Comparison of ENCODE assay signal across 13 cellular contexts in genomic region chr20:25220810-25221591, GRCh38. TPM values are rescaled to one million over a fixed set of nuclear protein-coding genes. Genes with fewer than 3 reads are reported as not detected.
DNase-seq lines count a peak whose midpoint lies in the region; ATAC-seq and TF ChIP-seq lines count a peak whose summit lies in the region.
"Had no signal": no experiment of that assay in that cellular context is flagged by ENCODE, and none has a peak within 500 bp of the region (broad histone marks: within the 10 kb centered on the region; RNA-seq: fewer than 3 reads in every experiment).

No MANE protein-coding gene starts in this region.

- peaks cover 16% of the 10 kb centered on the region for H3K79me2 ChIP-seq in PC-9 (ENCODE audit: low read depth)

- peak; percentile 18 to 79 (median 58) for ATAC-seq in heart right ventricle
- no peak for ATAC-seq in stimulated activated effector memory CD8-positive, alpha-beta T cell treated with anti-CD3 and anti-CD28 coated beads, Interleukin-12 subunit alpha, Interleukin-12 subunit beta, amount 100 ng/mL, for 72 hours

- H3K4me1 ChIP-seq in PC-9 (replicated peaks; ENCODE audit: insufficient read depth), result peaks cover 37% of the 10 kb centered on the region
- H3K4me1 ChIP-seq in heart right ventricle, result peaks cover 16 to 83% (median 56%) of the 10 kb centered on the region in 9 donors
- H3K4me1 ChIP-seq: upper lobe of left lung had no signal

- CTCF ChIA-PET in PC-9 (lab: Charles Lee), result interaction anchor here (2.0 kb wide), 1 partner anchor 34 kb away, joined by 7 read pairs; no protein-coding TSS in a partner anchor
- CTCF ChIA-PET in activated CD4-positive, alpha-beta T cell treated with anti-CD3 and anti-CD28 coated beads, Interleukin-2, amount 10 ng/mL, durations not matched to agents 7 days and 5 days (lab: Charles Lee), result interaction anchor here (1.1 to 1.3 kb wide), 2 partner anchors 13 to 39 kb away, joined by 3 read pairs; no protein-coding TSS in a partner anchor

- 0 out of 2 replicates have a peak, but pooled peaks cover 4% of the 10 kb centered on the region for H3K36me3 ChIP-seq in PC-9 (ENCODE audit: low read depth)
- H3K36me3 ChIP-seq in heart right ventricle, result peaks cover 0 to 87% (median 28%) of the 10 kb centered on the region in 9 donors

- TF ChIP-seq CTCF in PC-9 (conservative IDR thresholded peaks at IDR 0.05) (no peak), heart right ventricle (IDR thresholded peaks at IDR 0.05) (no peak), mesothelial cell of epicardium (IDR thresholded peaks at IDR 0.05; ENCODE audit: unreplicated experiment) (no peak)

- intact Hi-C loops in PC-9 (cut with micrococcal nuclease; ENCODE audit: unreplicated experiment) (no loop called here), heart right ventricle (cut with DNase I) (no loop called here)

- H3K4me3 ChIP-seq in PC-9 (no peak overlapping the region), heart right ventricle (no peak overlapping the region)
- H3K4me3 ChIP-seq: smooth muscle cell, upper lobe of left lung had no signal

- POLR2A ChIA-PET in PC-9 (lab: Charles Lee; ENCODE audit: unreplicated experiment), result interaction anchor here (0.8 kb wide), 1 partner anchor 25 kb away, joined by 7 read pairs; no protein-coding TSS in a partner anchor
- POLR2A ChIA-PET in activated CD4-positive, alpha-beta T cell treated with anti-CD3 and anti-CD28 coated beads, Interleukin-2, amount 10 ng/mL, durations not matched to agents 7 days and 5 days (lab: Charles Lee), result no interaction called here

- H3K27me3 ChIP-seq in PC-9 (ENCODE audit: insufficient read depth, low read depth) (no peaks in the 10 kb centered on the region), heart right ventricle (no peaks in the 10 kb centered on the region)
- H3K27me3 ChIP-seq: upper lobe of left lung had no signal

- peaks cover 9% of the 10 kb centered on the region for H3K36me3 Mint-ChIP-seq in stimulated activated effector memory CD8-positive, alpha-beta T cell treated with anti-CD3 and anti-CD28 coated beads, Interleukin-12 subunit alpha, Interleukin-12 subunit beta, amount 100 ng/mL, for 72 hours
- H3K36me3 Mint-ChIP-seq in mesothelial cell of epicardium, result peaks cover 3% of the 10 kb centered on the region
- H3K36me3 Mint-ChIP-seq in activated CD4-positive, alpha-beta T cell treated with anti-CD3 and anti-CD28 coated beads, Interleukin-2, amount 10 ng/mL, durations not matched to agents 7 days and 5 days (ENCODE audit: low read depth), result no peaks in the 10 kb centered on the region

- no peaks in the 10 kb centered on the region for H3K9me3 Mint-ChIP-seq in stimulated activated effector memory CD8-positive, alpha-beta T cell treated with anti-CD3 and anti-CD28 coated beads, Interleukin-12 subunit alpha, Interleukin-12 subunit beta, amount 100 ng/mL, for 72 hours
- no peaks in the 10 kb centered on the region for H3K9me3 Mint-ChIP-seq in mesothelial cell of epicardium
- no peaks in the 10 kb centered on the region for H3K9me3 Mint-ChIP-seq in activated CD4-positive, alpha-beta T cell treated with anti-CD3 and anti-CD28 coated beads, Interleukin-2, amount 10 ng/mL, durations not matched to agents 7 days and 5 days
- H3K9me3 Mint-ChIP-seq: nephron; T-helper 1 cell treated with Interleukin-12 subunit alpha and Interleukin-12 subunit beta and Interleukin-4 antibody, amounts not matched to agents 30 μg/mL and 1 μg/mL, for 36 hours had no signal

- H3K9me3 ChIP-seq in PC-9 (ENCODE audit: insufficient read depth, low read depth) (no peaks in the 10 kb centered on the region), heart right ventricle (no peaks in the 10 kb centered on the region)
- H3K9me3 ChIP-seq: upper lobe of left lung had no signal

- DNase-seq in NCI-H2081 (lab: John Stamatoyannopoulos, UW), result peak; percentile 28 to 76
- no peak for DNase-seq in NCI-H2081 treated with DMSO at 0.1 percent for 48 hours (lab: John Stamatoyannopoulos, UW)
- DNase-seq in PC-9, result no peak
- peak in 1 of 2 donors; percentile 77 for DNase-seq in heart right ventricle
- no peak for DNase-seq in stimulated activated effector memory CD8-positive, alpha-beta T cell treated with anti-CD3 and anti-CD28 coated beads, Interleukin-12 subunit alpha, Interleukin-12 subunit beta, amount 100 ng/mL, for 72 hours (ENCODE audit: low spot score in 2 of 2)
- no peak for DNase-seq in NCI-H2171 treated with DMSO at 0.1 percent for 48 hours (lab: John Stamatoyannopoulos, UW)
- no peak for DNase-seq in mesothelial cell of epicardium (ENCODE audit: low spot score in 2 of 2, unreplicated experiment in 2 of 2)
- DNase-seq in activated CD4-positive, alpha-beta T cell treated with anti-CD3 and anti-CD28 coated beads, Interleukin-2, amount 10 ng/mL, durations not matched to agents 7 days and 5 days, result no peak
- DNase-seq: cortex of kidney had no signal

- no peak overlapping the region for H2AFZ ChIP-seq in PC-9

- no TSS peak for BruUV-seq in PC-9 (replicated peaks; lab: Mats Ljungman, UMichigan)

- no peak overlapping the region for H3K4me3 Mint-ChIP-seq in stimulated activated effector memory CD8-positive, alpha-beta T cell treated with anti-CD3 and anti-CD28 coated beads, Interleukin-12 subunit alpha, Interleukin-12 subunit beta, amount 100 ng/mL, for 72 hours
- no peak overlapping the region for H3K4me3 Mint-ChIP-seq in mesothelial cell of epicardium
- H3K4me3 Mint-ChIP-seq in activated CD4-positive, alpha-beta T cell treated with anti-CD3 and anti-CD28 coated beads, Interleukin-2, amount 10 ng/mL, durations not matched to agents 7 days and 5 days, result no peak overlapping the region
- H3K4me3 Mint-ChIP-seq: nephron; T-helper 1 cell treated with Interleukin-12 subunit alpha and Interleukin-12 subunit beta and Interleukin-4 antibody, amounts not matched to agents 30 μg/mL and 1 μg/mL, for 36 hours had no signal

- H3F3A ChIP-seq in PC-9 (ENCODE audit: insufficient read depth, low read depth), result peaks cover 24% of the 10 kb centered on the region

- no peaks in the 10 kb centered on the region for H4K20me1 ChIP-seq in PC-9 (ENCODE audit: insufficient read depth)

- H3K27me3 Mint-ChIP-seq in mesothelial cell of epicardium (ENCODE audit: low read depth), result no peaks in the 10 kb centered on the region
- H3K27me3 Mint-ChIP-seq in activated CD4-positive, alpha-beta T cell treated with anti-CD3 and anti-CD28 coated beads, Interleukin-2, amount 10 ng/mL, durations not matched to agents 7 days and 5 days, result no peaks in the 10 kb centered on the region

- peak overlapping the region; percentile 97 for H3K27ac ChIP-seq in PC-9
- peak overlapping the region in 9 of 10 donors; percentile 55 to 94 (median 69) for H3K27ac ChIP-seq in heart right ventricle
- H3K27ac ChIP-seq: upper lobe of left lung had no signal

- H3K27ac Mint-ChIP-seq in stimulated activated effector memory CD8-positive, alpha-beta T cell treated with anti-CD3 and anti-CD28 coated beads, Interleukin-12 subunit alpha, Interleukin-12 subunit beta, amount 100 ng/mL, for 72 hours, result peak overlapping the region; percentile 87
- no peak overlapping the region for H3K27ac Mint-ChIP-seq in mesothelial cell of epicardium
- H3K27ac Mint-ChIP-seq in activated CD4-positive, alpha-beta T cell treated with anti-CD3 and anti-CD28 coated beads, Interleukin-2, amount 10 ng/mL, durations not matched to agents 7 days and 5 days, result no peak overlapping the region
- H3K27ac Mint-ChIP-seq: nephron; T-helper 1 cell treated with Interleukin-12 subunit alpha and Interleukin-12 subunit beta and Interleukin-4 antibody, amounts not matched to agents 30 μg/mL and 1 μg/mL, for 36 hours had no signal

- 57 to 69% methylated on average over 15 of the region's 15 CpGs for WGBS in heart right ventricle, 2 donors

- no peaks in the 10 kb centered on the region for H3K9me2 ChIP-seq in PC-9 (ENCODE audit: insufficient read depth)

- no peak overlapping the region for H3K4me2 ChIP-seq in PC-9
- H3K4me2 ChIP-seq: smooth muscle cell had no signal

- peaks cover 19% of the 10 kb centered on the region for H3K4me1 Mint-ChIP-seq in stimulated activated effector memory CD8-positive, alpha-beta T cell treated with anti-CD3 and anti-CD28 coated beads, Interleukin-12 subunit alpha, Interleukin-12 subunit beta, amount 100 ng/mL, for 72 hours
- H3K4me1 Mint-ChIP-seq in mesothelial cell of epicardium, result no peaks in the 10 kb centered on the region
- H3K4me1 Mint-ChIP-seq in activated CD4-positive, alpha-beta T cell treated with anti-CD3 and anti-CD28 coated beads, Interleukin-2, amount 10 ng/mL, durations not matched to agents 7 days and 5 days, result peaks cover 3% of the 10 kb centered on the region
- H3K4me1 Mint-ChIP-seq: nephron had no signal

RNA-seq across cellular contexts. Expression of gene ENTPD6, which starts 25.5 kb away (rescaled TPM):
- total RNA-seq in PC-9 (2021) (75.5 and 80.4 TPM in 2 replicates), heart right ventricle (100 to 1,000 TPM in 3 of 10 donors, 10 to 100 TPM in 7; 54.6 to 141 (median 78.0) TPM), mesothelial cell of epicardium (59.3 to 68.6 TPM (median 67.8 TPM) in 3 replicates)
- 100 to 1,000 TPM; 161 to 167 TPM for polyA plus RNA-seq in heart right ventricle
- 10 to 100 TPM; 33.8 to 45.6 TPM for total RNA-seq in activated CD4-positive, alpha-beta T cell treated with anti-CD3 and anti-CD28 coated beads, Interleukin-2, amount 10 ng/mL, durations not matched to agents 7 days and 5 days

RNA-seq across cellular contexts. Expression of gene PYGB, which starts 26.9 kb away (rescaled TPM):
- 127 and 133 TPM in 2 replicates for total RNA-seq in PC-9 (2021)
- 100 to 1,000 TPM; 203 to 462 (median 276) TPM for total RNA-seq in heart right ventricle
- 100 to 1,000 TPM in 1 of 2 donors, 10 to 100 TPM in 1; 83.1 to 250 TPM for polyA plus RNA-seq in heart right ventricle
- total RNA-seq in mesothelial cell of epicardium, result 46.6 to 48.0 TPM (median 47.4 TPM) in 3 replicates
- 10 to 100 TPM; 28.7 to 30.2 TPM for total RNA-seq in activated CD4-positive, alpha-beta T cell treated with anti-CD3 and anti-CD28 coated beads, Interleukin-2, amount 10 ng/mL, durations not matched to agents 7 days and 5 days

Comparison
In these comparisons a context has a peak if more than half of its experiments do, and no peak if none do; other contexts are left out.
1. DNase-seq: peak in NCI-H2081 (2 of 2); none in NCI-H2081 treated with DMSO at 0.1 percent for 48 hours (single experiment), PC-9 (0 of 2), stimulated activated effector memory CD8-positive, alpha-beta T cell treated with anti-CD3 and anti-CD28 coated beads, Interleukin-12 subunit alpha, Interleukin-12 subunit beta, amount 100 ng/mL, for 72 hours (0 of 2), NCI-H2171 treated with DMSO at 0.1 percent for 48 hours (single experiment), mesothelial cell of epicardium (0 of 2) and activated CD4-positive, alpha-beta T cell treated with anti-CD3 and anti-CD28 coated beads, Interleukin-2, amount 10 ng/mL, durations not matched to agents 7 days and 5 days (single experiment).